1 cellular context compared by ENCODE assay signal in the genomic region with DNA sequence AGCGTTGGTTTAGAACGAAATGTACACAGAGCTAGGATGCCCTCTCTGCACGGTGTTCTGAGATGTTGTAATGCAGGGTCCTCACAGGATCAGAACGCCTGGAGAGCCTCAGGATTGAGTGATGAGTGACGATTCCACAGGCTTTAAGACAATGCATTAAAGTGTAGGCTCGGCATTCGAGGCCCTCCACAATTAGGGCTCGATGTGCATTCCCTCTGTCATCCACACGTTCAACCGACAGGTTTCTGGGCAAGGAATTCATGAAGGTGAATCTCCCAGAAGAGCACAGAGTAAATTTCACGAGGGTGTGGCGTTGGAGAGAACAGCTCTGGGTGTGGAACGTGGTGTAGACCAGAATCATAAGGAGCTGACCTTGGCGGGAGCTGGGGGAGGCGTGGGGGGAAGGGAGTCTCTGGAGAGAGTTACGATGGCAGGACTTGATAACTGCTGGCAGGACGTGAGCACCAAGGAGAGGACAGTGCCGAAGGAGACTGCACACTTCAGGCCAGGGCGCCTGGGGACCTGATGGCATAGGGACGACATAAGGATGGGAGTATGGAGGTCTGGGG.
TF ChIP-seq lines count a peak whose summit lies in the region.

No MANE protein-coding gene starts in this region.

TF ChIP-seq in HepG2, 621 proteins besides CTCF, POLR2A, EP300 and RAD21:
- TF ChIP-seq ARNT (IDR thresholded peaks at IDR 0.05), result no peak
- TF ChIP-seq ZNF558 (CRISPR knock-in tag; IDR thresholded peaks at IDR 0.05; ENCODE audit: borderline replicate concordance), result no peak
- TF ChIP-seq ZNF883 (CRISPR knock-in tag; IDR thresholded peaks at IDR 0.05; ENCODE audit: not compliant biosample characterization), result peak; percentile 26
TF ChIP-seq in HepG2: peak in this region for 1.
